Comparison of ENCODE assay signal across 9 cellular contexts in genomic region chrX:152798945-152799344, GRCh38. TPM values are rescaled to one million over a fixed set of nuclear protein-coding genes. Genes with fewer than 3 reads are reported as not detected.
"Had no signal": no experiment of that assay in that cellular context is flagged by ENCODE, and none has a peak within 500 bp of the region (broad histone marks: within the 10 kb centered on the region; RNA-seq: fewer than 3 reads in every experiment).

No MANE protein-coding gene starts in this region.

- H3K9me3 Mint-ChIP-seq: IgD-negative memory B cell had no signal

- H3K4me3 ChIP-seq: K562 had no signal

- H3K27ac ChIP-seq: HL-60 had no signal

- FAIRE-seq: HepG2, HTR-8/SVneo, K562 had no signal

- H3K4me3 Mint-ChIP-seq: IgD-negative memory B cell had no signal

- H3K4me1 Mint-ChIP-seq: IgD-negative memory B cell had no signal

- H3K27ac Mint-ChIP-seq: IgD-negative memory B cell had no signal

- DNase-seq: IMR-90, KBM-7, KG1 had no signal

RNA-seq across cellular contexts. Expression of gene MAGEA6, which starts 29.5 kb away (rescaled TPM):
- total RNA-seq: IMR-90 had no signal
- polyA plus RNA-seq: IgD-negative memory B cell, IMR-90 had no signal

RNA-seq across cellular contexts. Expression of gene CSAG3, which starts 39.9 kb away (rescaled TPM):
- total RNA-seq: HepG2, HT-29, IMR-90 had no signal
- polyA plus RNA-seq: HepG2, IgD-negative memory B cell, IMR-90 had no signal

RNA-seq across cellular contexts. Expression of gene MAGEA2, which starts 45.3 kb away (rescaled TPM):
- total RNA-seq: IMR-90 had no signal
- polyA plus RNA-seq: IgD-negative memory B cell, IMR-90 had no signal
